20 cellular contexts compared by ENCODE assay signal in genomic region chr5:76471994-76472337, GRCh38.
A peak's percentile ranks its signal among the peaks of the same experiment; 100 is the strongest.
DNase-seq lines count a peak whose midpoint lies in the region; ATAC-seq, FAIRE-seq and TF ChIP-seq lines count a peak whose summit lies in the region.
"Had no signal": no experiment of that assay in that cellular context is flagged by ENCODE, and none has a peak within 500 bp of the region (broad histone marks: within the 10 kb centered on the region; RNA-seq: fewer than 3 reads in every experiment).

No MANE protein-coding gene starts in this region.

- H3K27me3 ChIP-seq in Loucy (ENCODE audit: insufficient read depth, low read length, poor library complexity, severe bottlenecking) = no peaks in the 10 kb centered on the region
- H3K27me3 ChIP-seq: esophagus muscularis mucosa, gastroesophageal sphincter, neural progenitor cell had no signal

- no peak overlapping the region for H2AFZ ChIP-seq in Loucy (ENCODE audit: low read length)
- H2AFZ ChIP-seq: neural progenitor cell, PC-9 had no signal

- DNase-seq in activated T-cell treated with anti-CD3 and anti-CD28 coated beads, Interleukin-2, amount 50 U/mL, for 24 hours = no peak
- DNase-seq in activated T-cell treated with anti-CD3 and anti-CD28 coated beads, Interleukin-2, amount 50 U/mL, for 48 hours = no peak
- DNase-seq in natural killer cell treated with Interleukin-12 subunit alpha and Interleukin-12 subunit beta and Interleukin-15 and Interleukin-18, amount 100 ng/mL, for 72 hours (ENCODE audit: low spot score) = no peak
- DNase-seq in kidney tubule cell (ENCODE audit: low spot score) (no peak), GM20000 (ENCODE audit: low spot score) (no peak), HTR-8/SVneo (ENCODE audit: insufficient read length, low spot score) (no peak)
- DNase-seq: activated CD4-positive, alpha-beta T cell treated with anti-CD3 and anti-CD28 coated beads, Interleukin-2, amount 50 U/mL, for 4 hours; amygdala; NCI-H187; PC-9 had no signal

- FAIRE-seq in HTR-8/SVneo (lab: Jason Lieb, UNC) = no peak
- FAIRE-seq: GM12892, K562, small intestine, TTC549 had no signal

- peaks cover 11% of the 10 kb centered on the region for H3K36me3 Mint-ChIP-seq in activated T-cell treated with anti-CD3 and anti-CD28 coated beads, Interleukin-2, amount 50 U/mL, for 24 hours (ENCODE audit: low read depth)
- no peaks in the 10 kb centered on the region for H3K36me3 Mint-ChIP-seq in brain
- H3K36me3 Mint-ChIP-seq in natural killer cell treated with Interleukin-12 subunit alpha and Interleukin-12 subunit beta and Interleukin-15 and Interleukin-18, amount 100 ng/mL, for 72 hours = peaks cover 18% of the 10 kb centered on the region

- H3K9me3 Mint-ChIP-seq in activated T-cell treated with anti-CD3 and anti-CD28 coated beads, Interleukin-2, amount 50 U/mL, for 24 hours = peaks cover 5% of the 10 kb centered on the region
- no peaks in the 10 kb centered on the region for H3K9me3 Mint-ChIP-seq in brain
- peaks cover 7% of the 10 kb centered on the region for H3K9me3 Mint-ChIP-seq in natural killer cell treated with Interleukin-12 subunit alpha and Interleukin-12 subunit beta and Interleukin-15 and Interleukin-18, amount 100 ng/mL, for 72 hours

- H3K79me2 ChIP-seq in Loucy (ENCODE audit: insufficient read depth, low read length) = peaks cover 77% of the 10 kb centered on the region

- no peaks in the 10 kb centered on the region for H3K9me3 ChIP-seq in Loucy (ENCODE audit: insufficient read depth, low read depth, low read length)
- H3K9me3 ChIP-seq: esophagus muscularis mucosa, gastroesophageal sphincter had no signal

- H3K4me3 Mint-ChIP-seq in activated T-cell treated with anti-CD3 and anti-CD28 coated beads, Interleukin-2, amount 50 U/mL, for 24 hours = peak overlapping the region; percentile 33
- H3K4me3 Mint-ChIP-seq in brain = no peak overlapping the region
- peak overlapping the region; percentile 24 for H3K4me3 Mint-ChIP-seq in natural killer cell treated with Interleukin-12 subunit alpha and Interleukin-12 subunit beta and Interleukin-15 and Interleukin-18, amount 100 ng/mL, for 72 hours
- H3K4me3 Mint-ChIP-seq: neural progenitor cell had no signal

- peak overlapping the region; percentile 92 for H3K27ac Mint-ChIP-seq in activated T-cell treated with anti-CD3 and anti-CD28 coated beads, Interleukin-2, amount 50 U/mL, for 24 hours
- H3K27ac Mint-ChIP-seq in brain = peak overlapping the region in 3 of 5 experiments; percentile 2 to 69 (median 60)
- peak overlapping the region; percentile 99 to 100 for H3K27ac Mint-ChIP-seq in natural killer cell treated with Interleukin-12 subunit alpha and Interleukin-12 subunit beta and Interleukin-15 and Interleukin-18, amount 100 ng/mL, for 72 hours
- H3K27ac Mint-ChIP-seq: neural progenitor cell had no signal

- peak overlapping the region; percentile 77 for H3K4me2 ChIP-seq in Loucy (ENCODE audit: low read depth, low read length, poor library complexity, severe bottlenecking)
- H3K4me2 ChIP-seq: neural progenitor cell, PC-9 had no signal

- H3K9me2 ChIP-seq in Loucy (replicated peaks; ENCODE audit: low read depth, low read length) = no peaks in the 10 kb centered on the region

- H3K27me3 Mint-ChIP-seq in activated T-cell treated with anti-CD3 and anti-CD28 coated beads, Interleukin-2, amount 50 U/mL, for 24 hours = no peaks in the 10 kb centered on the region
- H3K27me3 Mint-ChIP-seq in brain = no peaks in the 10 kb centered on the region
- no peaks in the 10 kb centered on the region for H3K27me3 Mint-ChIP-seq in natural killer cell treated with Interleukin-12 subunit alpha and Interleukin-12 subunit beta and Interleukin-15 and Interleukin-18, amount 100 ng/mL, for 72 hours

- H3F3A ChIP-seq in Loucy (ENCODE audit: low read depth) = peaks cover 7% of the 10 kb centered on the region; the same call in 1 of the 2 replicates

- H3K4me3 ChIP-seq in Loucy (ENCODE audit: low read length, poor library complexity, severe bottlenecking) = no peak overlapping the region
- H3K4me3 ChIP-seq: esophagus muscularis mucosa, gastroesophageal sphincter, K562, neural progenitor cell, PC-9, SK-N-MC had no signal

- H3K4me1 ChIP-seq in Loucy (ENCODE audit: insufficient read depth, low read length, poor library complexity, severe bottlenecking) = peaks cover 65% of the 10 kb centered on the region
- H3K4me1 ChIP-seq: esophagus muscularis mucosa, gastroesophageal sphincter, neural progenitor cell had no signal

- peak overlapping the region; percentile 26 for H3K9ac ChIP-seq in Loucy (ENCODE audit: low read depth, low read length, poor library complexity, severe bottlenecking)
- H3K9ac ChIP-seq: neural progenitor cell had no signal

- TF ChIP-seq CTCF in Loucy (conservative IDR thresholded peaks at IDR 0.05; ENCODE audit: low read length) (no peak), brain (conservative IDR thresholded peaks at IDR 0.05) (no peak), GM20000 (IDR thresholded peaks at IDR 0.05; ENCODE audit: extremely low read depth, missing control alignments) (no peak)

- H4K20me1 ChIP-seq in Loucy (ENCODE audit: insufficient read depth, low read length, poor library complexity, severe bottlenecking) = no peaks in the 10 kb centered on the region

- H3K4me1 Mint-ChIP-seq in activated T-cell treated with anti-CD3 and anti-CD28 coated beads, Interleukin-2, amount 50 U/mL, for 24 hours (ENCODE audit: low read depth) = peaks cover 91% of the 10 kb centered on the region
- H3K4me1 Mint-ChIP-seq in brain = no peaks in the 10 kb centered on the region
- peaks cover 62 to 85% of the 10 kb centered on the region in 2 donors for H3K4me1 Mint-ChIP-seq in natural killer cell treated with Interleukin-12 subunit alpha and Interleukin-12 subunit beta and Interleukin-15 and Interleukin-18, amount 100 ng/mL, for 72 hours (ENCODE audit: low read depth in 2 of 2)

- ATAC-seq in natural killer cell treated with Interleukin-12 subunit alpha and Interleukin-12 subunit beta and Interleukin-15 and Interleukin-18, amount 100 ng/mL, for 72 hours = no peak
- ATAC-seq: gastroesophageal sphincter, K562 had no signal

- no peaks in the 10 kb centered on the region for H3K36me3 ChIP-seq in Loucy (ENCODE audit: insufficient read depth, low read length)
- H3K36me3 ChIP-seq: esophagus muscularis mucosa, gastroesophageal sphincter, neural progenitor cell had no signal

Comparison
In these comparisons a context has a peak if more than half of its experiments do, and no peak if none do; other contexts are left out.
1. H3K4me3 Mint-ChIP-seq: peak in activated T-cell treated with anti-CD3 and anti-CD28 coated beads, Interleukin-2, amount 50 U/mL, for 24 hours (single experiment) and natural killer cell treated with Interleukin-12 subunit alpha and Interleukin-12 subunit beta and Interleukin-15 and Interleukin-18, amount 100 ng/mL, for 72 hours (single experiment); none in brain (0 of 5).
2. Peak in every context shown above with its lines, with median percentiles within 50 percentile points of each other: H3K27ac Mint-ChIP-seq.